Comparison of ENCODE assay signal across 1 cellular context in the genomic region with DNA sequence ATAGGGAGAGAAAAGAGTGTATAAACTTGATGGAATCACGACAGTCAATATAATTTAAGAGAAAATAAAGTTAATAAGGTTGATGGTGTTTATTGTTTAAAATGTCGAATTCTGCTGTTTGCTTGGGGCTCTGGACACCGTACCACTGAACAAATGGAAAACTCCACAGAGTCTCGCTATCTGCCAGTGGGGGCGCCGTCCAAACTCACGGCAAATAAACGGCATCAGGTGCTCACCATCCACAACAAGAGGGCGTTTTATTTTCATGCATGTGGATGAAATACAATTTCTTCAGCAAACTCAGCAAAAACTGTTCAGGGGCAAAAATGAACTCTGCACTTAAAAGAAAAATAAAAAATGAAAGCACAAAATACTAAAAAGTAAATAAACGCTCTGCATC.
TF ChIP-seq lines count a peak whose summit lies in the region.

No MANE protein-coding gene starts in this region.

TF ChIP-seq in K562, 482 proteins besides CTCF, POLR2A, EP300 and RAD21 (continued from another document):
- TF ChIP-seq, protein P1, sequence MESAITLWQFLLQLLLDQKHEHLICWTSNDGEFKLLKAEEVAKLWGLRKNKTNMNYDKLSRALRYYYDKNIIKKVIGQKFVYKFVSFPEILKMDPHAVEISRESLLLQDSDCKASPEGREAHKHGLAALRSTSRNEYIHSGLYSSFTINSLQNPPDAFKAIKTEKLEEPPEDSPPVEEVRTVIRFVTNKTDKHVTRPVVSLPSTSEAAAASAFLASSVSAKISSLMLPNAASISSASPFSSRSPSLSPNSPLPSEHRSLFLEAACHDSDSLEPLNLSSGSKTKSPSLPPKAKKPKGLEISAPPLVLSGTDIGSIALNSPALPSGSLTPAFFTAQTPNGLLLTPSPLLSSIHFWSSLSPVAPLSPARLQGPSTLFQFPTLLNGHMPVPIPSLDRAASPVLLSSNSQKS (CRISPR knock-in tag; IDR thresholded peaks at IDR 0.05), result no peak
- TF ChIP-seq NFATC3 (IDR thresholded peaks at IDR 0.05) (no peak), SUPT5H (IDR thresholded peaks at IDR 0.05) (no peak), ZNF780A (CRISPR knock-in tag; IDR thresholded peaks at IDR 0.05) (no peak), HMG20A (CRISPR knock-in tag; conservative IDR thresholded peaks at IDR 0.05) (no peak), ZSCAN29 (IDR thresholded peaks at IDR 0.05) (no peak), HOXB6 (CRISPR knock-in tag; IDR thresholded peaks at IDR 0.05; ENCODE audit: borderline replicate concordance) (no peak), STAT5A (IDR thresholded peaks at IDR 0.05; ENCODE audit: borderline replicate concordance, low read length) (no peak), ARID3B (CRISPR knock-in tag; IDR thresholded peaks at IDR 0.05; ENCODE audit: borderline replicate concordance) (no peak), ZBTB40 (IDR thresholded peaks at IDR 0.05) (no peak), ZBTB40 (CRISPR knock-in tag; IDR thresholded peaks at IDR 0.05) (no peak), ZNF316 (IDR thresholded peaks at IDR 0.05) (no peak), ZNF655 (CRISPR knock-in tag; IDR thresholded peaks at IDR 0.05) (no peak), MEF2D (tag; conservative IDR thresholded peaks at IDR 0.05; ENCODE audit: low read depth) (no peak)
- TF ChIP-seq, protein P2, sequence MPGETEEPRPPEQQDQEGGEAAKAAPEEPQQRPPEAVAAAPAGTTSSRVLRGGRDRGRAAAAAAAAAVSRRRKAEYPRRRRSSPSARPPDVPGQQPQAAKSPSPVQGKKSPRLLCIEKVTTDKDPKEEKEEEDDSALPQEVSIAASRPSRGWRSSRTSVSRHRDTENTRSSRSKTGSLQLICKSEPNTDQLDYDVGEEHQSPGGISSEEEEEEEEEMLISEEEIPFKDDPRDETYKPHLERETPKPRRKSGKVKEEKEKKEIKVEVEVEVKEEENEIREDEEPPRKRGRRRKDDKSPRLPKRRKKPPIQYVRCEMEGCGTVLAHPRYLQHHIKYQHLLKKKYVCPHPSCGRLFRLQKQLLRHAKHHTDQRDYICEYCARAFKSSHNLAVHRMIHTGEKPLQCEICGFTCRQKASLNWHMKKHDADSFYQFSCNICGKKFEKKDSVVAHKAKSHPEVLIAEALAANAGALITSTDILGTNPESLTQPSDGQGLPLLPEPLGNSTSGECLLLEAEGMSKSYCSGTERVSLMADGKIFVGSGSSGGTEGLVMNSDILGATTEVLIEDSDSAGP (CRISPR knock-in tag; IDR thresholded peaks at IDR 0.05), result no peak
